In genomic region chr11:128318856-128319474, GRCh38 we compare ENCODE assay signal across 9 cellular contexts.
DNase-seq lines count a peak whose midpoint lies in the region; ATAC-seq and TF ChIP-seq lines count a peak whose summit lies in the region.
"Had no signal": no experiment of that assay in that cellular context is flagged by ENCODE, and none has a peak within 500 bp of the region (broad histone marks: within the 10 kb centered on the region; RNA-seq: fewer than 3 reads in every experiment).

No MANE protein-coding gene starts in this region.

- H3K27me3 ChIP-seq in mesenchymal stem cell (ENCODE audit: control insufficient read depth in 1 of 2, insufficient read depth in 1 of 2, low read length in 2 of 2) (no peaks in the 10 kb centered on the region), aorta (ENCODE audit: control insufficient read depth in 1 of 2, insufficient read depth in 2 of 2, low read length in 1 of 2) (no peaks in the 10 kb centered on the region), osteoblast (ENCODE audit: insufficient read depth, low read length) (no peaks in the 10 kb centered on the region), trophoblast cell (ENCODE audit: insufficient read depth, low read length) (no peaks in the 10 kb centered on the region)

- H3K4me1 ChIP-seq in mesenchymal stem cell (ENCODE audit: control insufficient read depth, insufficient read depth, low read depth, low read length) (no peaks in the 10 kb centered on the region), aorta (ENCODE audit: control insufficient read depth in 1 of 2, insufficient read depth in 2 of 2, low read length in 2 of 2) (no peaks in the 10 kb centered on the region), osteoblast (ENCODE audit: insufficient read depth, low read length) (no peaks in the 10 kb centered on the region), trophoblast cell (ENCODE audit: control insufficient read depth in 1 of 2, insufficient read depth in 2 of 2, low read length in 2 of 2) (peaks cover 2 to 4% of the 10 kb centered on the region in 2 experiments)

- H2BK5ac ChIP-seq in mesenchymal stem cell (ENCODE audit: low read depth, low read length, poor library complexity, severe bottlenecking) (no peak overlapping the region), trophoblast cell (ENCODE audit: low read depth, low read length, poor library complexity) (no peak overlapping the region)

- DNase-seq in activated CD4-positive, alpha-beta T cell treated with anti-CD3 and anti-CD28 coated beads, Interleukin-2, amount 10 ng/mL, durations not matched to agents 24 days and 14 days, result peak; percentile 92
- no peak for DNase-seq in mesenchymal stem cell
- no peak for DNase-seq in aorta
- no peak for DNase-seq in osteoblast (ENCODE audit: insufficient read length, low spot score, missing footprints)
- no peak for DNase-seq in trophoblast cell
- no peak for DNase-seq in AG20443 (ENCODE audit: low spot score)

- ATAC-seq in GM18508 (IDR thresholded peaks at IDR 0.05; ENCODE audit: insufficient read depth, unreplicated experiment) (peak; percentile 93), HG02884 (IDR thresholded peaks at IDR 0.05; ENCODE audit: unreplicated experiment) (peak; percentile 93), aorta (ENCODE audit: low FRiP score) (no peak)
- ATAC-seq: HCT116 had no signal

- H2BK120ac ChIP-seq in mesenchymal stem cell (ENCODE audit: low read depth, low read length), result no peak overlapping the region
- no peak overlapping the region for H2BK120ac ChIP-seq in trophoblast cell (ENCODE audit: insufficient read depth, low read length, poor library complexity)

- no peak overlapping the region for H3K14ac ChIP-seq in mesenchymal stem cell (ENCODE audit: low read length in 2 of 2)
- no peak overlapping the region for H3K14ac ChIP-seq in trophoblast cell (ENCODE audit: low read length)

- no peak overlapping the region for H3K9ac ChIP-seq in mesenchymal stem cell (ENCODE audit: low read length)
- no peak overlapping the region for H3K9ac ChIP-seq in trophoblast cell (ENCODE audit: low read length)

- H3K4me3 ChIP-seq in mesenchymal stem cell (ENCODE audit: insufficient read depth in 1 of 2, low read depth in 1 of 2, low read length in 2 of 2), result no peak overlapping the region
- H3K4me3 ChIP-seq in aorta (ENCODE audit: low read length in 2 of 2), result no peak overlapping the region
- H3K4me3 ChIP-seq in osteoblast (ENCODE audit: insufficient read depth, low read length), result no peak overlapping the region
- H3K4me3 ChIP-seq in trophoblast cell (ENCODE audit: low read depth, low read length), result no peak overlapping the region

- intact Hi-C loops in activated CD4-positive, alpha-beta T cell treated with anti-CD3 and anti-CD28 coated beads, Interleukin-2, amount 10 ng/mL, durations not matched to agents 24 days and 14 days (cut with micrococcal nuclease), result loop anchor here (1.0 kb wide), 2 partner anchors 9 to 17 kb away; no protein-coding TSS in a partner anchor
- intact Hi-C loops in aorta (cut with DNase I), result no loop called here

- H3K4me2 ChIP-seq in mesenchymal stem cell (ENCODE audit: low read length, poor library complexity, severe bottlenecking) (no peak overlapping the region), osteoblast (ENCODE audit: insufficient read depth, low read length) (no peak overlapping the region), trophoblast cell (ENCODE audit: low read length) (no peak overlapping the region)

- H3K18ac ChIP-seq in mesenchymal stem cell (ENCODE audit: low read depth in 1 of 2, low read length in 2 of 2) (no peak overlapping the region), trophoblast cell (ENCODE audit: low read length) (no peak overlapping the region)

- no peak overlapping the region for H4K8ac ChIP-seq in mesenchymal stem cell (ENCODE audit: low read length)
- no peak overlapping the region for H4K8ac ChIP-seq in trophoblast cell (ENCODE audit: low read depth, low read length)

- H3K4me3 Mint-ChIP-seq in activated CD4-positive, alpha-beta T cell treated with anti-CD3 and anti-CD28 coated beads, Interleukin-2, amount 10 ng/mL, durations not matched to agents 24 days and 14 days, result peak overlapping the region; percentile 64

- H2BK12ac ChIP-seq in mesenchymal stem cell (ENCODE audit: low read length in 2 of 2) (no peak overlapping the region), trophoblast cell (ENCODE audit: low read length) (no peak overlapping the region)

- peaks cover 31% of the 10 kb centered on the region for H3K9me3 Mint-ChIP-seq in activated CD4-positive, alpha-beta T cell treated with anti-CD3 and anti-CD28 coated beads, Interleukin-2, amount 10 ng/mL, durations not matched to agents 24 days and 14 days

- H3K9me3 ChIP-seq in mesenchymal stem cell (ENCODE audit: control insufficient read depth, low read length), result peaks cover 4% of the 10 kb centered on the region
- peaks cover 4% of the 10 kb centered on the region for H3K9me3 ChIP-seq in aorta (ENCODE audit: control insufficient read depth, low read length)
- H3K9me3 ChIP-seq in osteoblast (ENCODE audit: low read depth, low read length), result peaks cover 2% of the 10 kb centered on the region
- H3K9me3 ChIP-seq in trophoblast cell (ENCODE audit: insufficient read depth, low read depth, low read length), result peaks cover 5% of the 10 kb centered on the region

- peaks cover 41% of the 10 kb centered on the region for H3K36me3 Mint-ChIP-seq in activated CD4-positive, alpha-beta T cell treated with anti-CD3 and anti-CD28 coated beads, Interleukin-2, amount 10 ng/mL, durations not matched to agents 24 days and 14 days (ENCODE audit: low read depth)

- WGBS in mesenchymal stem cell, result 70% methylated on average over 6 of the region's 8 CpGs
- WGBS in aorta, 2 donors, result 74 to 78% methylated on average over 8 of the region's 8 CpGs
- no CpG with 5 or more reads among the region's 8 CpGs for WGBS in trophoblast cell (ENCODE audit: extremely low coverage, insufficient coverage, insufficient read length)

- no peaks in the 10 kb centered on the region for H3K27me3 Mint-ChIP-seq in activated CD4-positive, alpha-beta T cell treated with anti-CD3 and anti-CD28 coated beads, Interleukin-2, amount 10 ng/mL, durations not matched to agents 24 days and 14 days

- H3K23ac ChIP-seq in mesenchymal stem cell (ENCODE audit: low read length in 2 of 2), result no peak overlapping the region
- no peak overlapping the region for H3K23ac ChIP-seq in trophoblast cell (ENCODE audit: low read length)

- no peak overlapping the region for H2AFZ ChIP-seq in mesenchymal stem cell (ENCODE audit: low read depth, low read length)
- H2AFZ ChIP-seq in osteoblast (ENCODE audit: low read length), result no peak overlapping the region
- H2AFZ ChIP-seq in trophoblast cell (ENCODE audit: insufficient read depth, low read length, poor library complexity), result no peak overlapping the region

- no peak for TF ChIP-seq CTCF in osteoblast (IDR thresholded peaks at IDR 0.05; ENCODE audit: extremely low read depth, low read depth, low read length)

- H3K79me2 ChIP-seq in osteoblast (ENCODE audit: insufficient read depth, low read length), result no peaks in the 10 kb centered on the region
- no peaks in the 10 kb centered on the region for H3K79me2 ChIP-seq in trophoblast cell (ENCODE audit: control insufficient read depth, insufficient read depth, low read length, poor library complexity)

- H3K27ac ChIP-seq in mesenchymal stem cell (ENCODE audit: low read length, poor library complexity, severe bottlenecking), result no peak overlapping the region
- H3K27ac ChIP-seq in aorta (ENCODE audit: low read depth in 1 of 2, low read length in 2 of 2), result no peak overlapping the region
- H3K27ac ChIP-seq in osteoblast (ENCODE audit: low read depth, low read length), result no peak overlapping the region
- no peak overlapping the region for H3K27ac ChIP-seq in trophoblast cell (ENCODE audit: low read depth, low read length)

- peak overlapping the region; percentile 21 for H2BK15ac ChIP-seq in mesenchymal stem cell (ENCODE audit: low read depth, poor library complexity, severe bottlenecking)

- H4K91ac ChIP-seq in mesenchymal stem cell (ENCODE audit: low read length) (no peak overlapping the region), trophoblast cell (ENCODE audit: low read depth, low read length) (no peak overlapping the region)

- no peak overlapping the region for H3K4ac ChIP-seq in mesenchymal stem cell (ENCODE audit: low read depth in 1 of 2, low read length in 2 of 2)
- H3K4ac ChIP-seq in trophoblast cell (ENCODE audit: low read depth, low read length), result no peak overlapping the region

- H3K36me3 ChIP-seq in mesenchymal stem cell (ENCODE audit: control insufficient read depth in 1 of 2, insufficient read depth in 2 of 2, low read depth in 1 of 2, low read length in 2 of 2) (no peaks in the 10 kb centered on the region), aorta (ENCODE audit: control insufficient read depth in 1 of 2, insufficient read depth in 2 of 2, low read length in 1 of 2) (no peaks in the 10 kb centered on the region), osteoblast (ENCODE audit: insufficient read depth, low read length) (no peaks in the 10 kb centered on the region), trophoblast cell (ENCODE audit: control insufficient read depth in 1 of 2, insufficient read depth in 2 of 2, low read length in 2 of 2) (no peaks in the 10 kb centered on the region)

- peaks cover 71% of the 10 kb centered on the region for H3K4me1 Mint-ChIP-seq in activated CD4-positive, alpha-beta T cell treated with anti-CD3 and anti-CD28 coated beads, Interleukin-2, amount 10 ng/mL, durations not matched to agents 24 days and 14 days

- no peak overlapping the region for H2AK5ac ChIP-seq in mesenchymal stem cell (ENCODE audit: low read length, severe bottlenecking)
- H2AK5ac ChIP-seq in trophoblast cell (ENCODE audit: low read length), result no peak overlapping the region

- peak overlapping the region; percentile 91 for H3K27ac Mint-ChIP-seq in activated CD4-positive, alpha-beta T cell treated with anti-CD3 and anti-CD28 coated beads, Interleukin-2, amount 10 ng/mL, durations not matched to agents 24 days and 14 days

- no peak overlapping the region for H4K12ac ChIP-seq in trophoblast cell (ENCODE audit: low read depth, low read length)

- H3K79me1 ChIP-seq in mesenchymal stem cell (replicated peaks; ENCODE audit: low read length, poor library complexity, severe bottlenecking) (no peaks in the 10 kb centered on the region), trophoblast cell (ENCODE audit: low read length) (peaks cover 9% of the 10 kb centered on the region)

- no peaks in the 10 kb centered on the region for H4K20me1 ChIP-seq in osteoblast (ENCODE audit: insufficient read depth, low read length)
